In the genomic region with DNA sequence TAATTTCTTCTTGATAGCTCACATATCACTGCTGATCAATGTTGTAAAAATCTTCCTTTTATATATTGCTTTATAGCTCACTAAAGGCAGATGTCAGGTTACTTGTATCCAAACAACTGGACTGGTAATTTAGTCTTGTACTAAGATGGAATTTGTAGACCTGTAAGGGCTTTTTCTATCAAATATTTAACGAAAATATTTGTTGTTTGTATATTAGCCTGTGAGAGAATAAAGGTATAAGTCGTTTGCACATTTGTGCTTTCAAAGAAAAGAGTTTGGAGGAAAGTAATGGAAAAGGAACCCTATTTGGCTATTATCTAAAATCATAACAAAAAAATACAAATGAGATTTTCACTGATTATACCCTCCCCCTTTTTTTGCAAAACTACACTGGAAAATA, we compare ENCODE assay signal across 20 cellular contexts. TPM values are rescaled to one million over a fixed set of nuclear protein-coding genes. Genes with fewer than 3 reads are reported as not detected.
DNase-seq lines count a peak whose midpoint lies in the region; ATAC-seq and TF ChIP-seq lines count a peak whose summit lies in the region.
"Had no signal": no experiment of that assay in that cellular context is flagged by ENCODE, and none has a peak within 500 bp of the region (broad histone marks: within the 10 kb centered on the region; RNA-seq: fewer than 3 reads in every experiment).

No MANE protein-coding gene starts in this region.

- H3F3A ChIP-seq in GM23338 (replicated peaks; ENCODE audit: low read depth) (0 out of 2 replicates have a peak, but pooled peaks cover 12% of the 10 kb centered on the region), neural progenitor cell (ENCODE audit: low read depth) (peaks cover 23% of the 10 kb centered on the region)

- no peak overlapping the region for H3K27ac ChIP-seq in GM23338 (ENCODE audit: low read depth)
- H3K27ac ChIP-seq in angular gyrus (ENCODE audit: low read depth, low read length): peak overlapping the region; percentile 91
- H3K27ac ChIP-seq in cingulate gyrus (ENCODE audit: low read depth, low read length): peak overlapping the region; percentile 88
- no peak overlapping the region for H3K27ac ChIP-seq in neural progenitor cell
- H3K27ac ChIP-seq: BLaER1, GM23248, PC-9, SJSA1 had no signal

- H4K20me1 ChIP-seq in GM23338 (replicated peaks; ENCODE audit: insufficient read depth) (peaks cover 8% of the 10 kb centered on the region), neural progenitor cell (ENCODE audit: low read depth) (peaks cover 18% of the 10 kb centered on the region)
- H4K20me1 ChIP-seq: BLaER1 had no signal

- no peaks in the 10 kb centered on the region for H3K79me2 ChIP-seq in GM23338 (replicated peaks; ENCODE audit: insufficient read depth)
- H3K79me2 ChIP-seq in neural progenitor cell (ENCODE audit: low read depth): no peaks in the 10 kb centered on the region

- H3K4me1 ChIP-seq in GM23338 (ENCODE audit: insufficient read depth): peaks cover 63% of the 10 kb centered on the region
- H3K4me1 ChIP-seq in neural progenitor cell: peaks cover 14% of the 10 kb centered on the region
- H3K4me1 ChIP-seq: BLaER1, SJSA1 had no signal

- H3K4me1 Mint-ChIP-seq in GM23338 (peaks cover 48% of the 10 kb centered on the region), neural progenitor cell (peaks cover 44% of the 10 kb centered on the region)

- H3K36me3 ChIP-seq in GM23338 (ENCODE audit: insufficient read depth) (no peaks in the 10 kb centered on the region), neural progenitor cell (no peaks in the 10 kb centered on the region)
- H3K36me3 ChIP-seq: BLaER1, SJSA1 had no signal

- H3K9me3 Mint-ChIP-seq in GM23338: no peaks in the 10 kb centered on the region
- no peaks in the 10 kb centered on the region for H3K9me3 Mint-ChIP-seq in neural progenitor cell

- no peak for TF ChIP-seq CTCF in GM23338 (conservative IDR thresholded peaks at IDR 0.05; ENCODE audit: low read depth in 2 of 2)
- TF ChIP-seq CTCF in neural progenitor cell (IDR thresholded peaks at IDR 0.05): no peak

- peaks cover 94% of the 10 kb centered on the region for H3K27me3 Mint-ChIP-seq in GM23338 (ENCODE audit: insufficient read depth, low read depth, poor library complexity)
- H3K27me3 Mint-ChIP-seq in neural progenitor cell (ENCODE audit: insufficient read depth, low read depth): peaks cover 81% of the 10 kb centered on the region

- no peak overlapping the region for H3K27ac Mint-ChIP-seq in GM23338
- no peak overlapping the region for H3K27ac Mint-ChIP-seq in neural progenitor cell
- H3K27ac Mint-ChIP-seq: CD4-positive, alpha-beta T cell had no signal

- ATAC-seq in GM23338: no peak
- ATAC-seq: Right ventricle myocardium inferior had no signal

- H2AFZ ChIP-seq in GM23338 (no peak overlapping the region), neural progenitor cell (replicated peaks) (no peak overlapping the region)
- H2AFZ ChIP-seq: GM23248, PC-9 had no signal

- H3K4me2 ChIP-seq in GM23338: peak overlapping the region; percentile 70; the same call in 1 of the 2 replicates
- peak overlapping the region; percentile 24 for H3K4me2 ChIP-seq in neural progenitor cell
- H3K4me2 ChIP-seq: BLaER1, PC-9 had no signal

- H3K36me3 Mint-ChIP-seq in GM23338 (ENCODE audit: low read depth): no peaks in the 10 kb centered on the region
- no peaks in the 10 kb centered on the region for H3K36me3 Mint-ChIP-seq in neural progenitor cell

- H3K9me2 ChIP-seq in GM23338 (ENCODE audit: insufficient read depth): no peaks in the 10 kb centered on the region

- no peaks in the 10 kb centered on the region for H3K9me3 ChIP-seq in neural progenitor cell (ENCODE audit: low read depth)
- H3K9me3 ChIP-seq: SJSA1 had no signal

- no peak overlapping the region for H3K9ac ChIP-seq in neural progenitor cell
- H3K9ac ChIP-seq: BLaER1, GM23248 had no signal

- H3K4me3 Mint-ChIP-seq in GM23338: no peak overlapping the region
- H3K4me3 Mint-ChIP-seq in neural progenitor cell: no peak overlapping the region
- H3K4me3 Mint-ChIP-seq: CD4-positive, alpha-beta T cell had no signal

- H3K4me3 ChIP-seq in GM23338: peak overlapping the region; percentile 45
- no peak overlapping the region for H3K4me3 ChIP-seq in neural progenitor cell
- H3K4me3 ChIP-seq: BLaER1, GM23248, PC-9, SJSA1 had no signal

- DNase-seq in GM23338 (ENCODE audit: low spot score): no peak
- no peak for DNase-seq in neural progenitor cell (ENCODE audit: low spot score)
- no peak for DNase-seq in cortex of kidney (lab: John Stamatoyannopoulos, UW)
- no peak for DNase-seq in SHP77 (lab: John Stamatoyannopoulos, UW)
- DNase-seq in C1 segment of cervical spinal cord (lab: John Stamatoyannopoulos, UW): no peak
- DNase-seq: CD4-positive, alpha-beta T cell; GM23248; HCEC 1CT; KG1; MM.1S; NCI-H187 treated with DMSO at 0.1 percent for 48 hours; NCI-H526 treated with DMSO at 0.1 percent for 48 hours; PC-9 had no signal

- H3K27me3 ChIP-seq in GM23338 (ENCODE audit: insufficient read depth) (peaks cover 100% of the 10 kb centered on the region), neural progenitor cell (peaks cover 100% of the 10 kb centered on the region)

TF ChIP-seq in GM23338, 12 proteins besides CTCF, POLR2A, EP300 and RAD21 (continues in another document):
- TF ChIP-seq, protein P1, sequence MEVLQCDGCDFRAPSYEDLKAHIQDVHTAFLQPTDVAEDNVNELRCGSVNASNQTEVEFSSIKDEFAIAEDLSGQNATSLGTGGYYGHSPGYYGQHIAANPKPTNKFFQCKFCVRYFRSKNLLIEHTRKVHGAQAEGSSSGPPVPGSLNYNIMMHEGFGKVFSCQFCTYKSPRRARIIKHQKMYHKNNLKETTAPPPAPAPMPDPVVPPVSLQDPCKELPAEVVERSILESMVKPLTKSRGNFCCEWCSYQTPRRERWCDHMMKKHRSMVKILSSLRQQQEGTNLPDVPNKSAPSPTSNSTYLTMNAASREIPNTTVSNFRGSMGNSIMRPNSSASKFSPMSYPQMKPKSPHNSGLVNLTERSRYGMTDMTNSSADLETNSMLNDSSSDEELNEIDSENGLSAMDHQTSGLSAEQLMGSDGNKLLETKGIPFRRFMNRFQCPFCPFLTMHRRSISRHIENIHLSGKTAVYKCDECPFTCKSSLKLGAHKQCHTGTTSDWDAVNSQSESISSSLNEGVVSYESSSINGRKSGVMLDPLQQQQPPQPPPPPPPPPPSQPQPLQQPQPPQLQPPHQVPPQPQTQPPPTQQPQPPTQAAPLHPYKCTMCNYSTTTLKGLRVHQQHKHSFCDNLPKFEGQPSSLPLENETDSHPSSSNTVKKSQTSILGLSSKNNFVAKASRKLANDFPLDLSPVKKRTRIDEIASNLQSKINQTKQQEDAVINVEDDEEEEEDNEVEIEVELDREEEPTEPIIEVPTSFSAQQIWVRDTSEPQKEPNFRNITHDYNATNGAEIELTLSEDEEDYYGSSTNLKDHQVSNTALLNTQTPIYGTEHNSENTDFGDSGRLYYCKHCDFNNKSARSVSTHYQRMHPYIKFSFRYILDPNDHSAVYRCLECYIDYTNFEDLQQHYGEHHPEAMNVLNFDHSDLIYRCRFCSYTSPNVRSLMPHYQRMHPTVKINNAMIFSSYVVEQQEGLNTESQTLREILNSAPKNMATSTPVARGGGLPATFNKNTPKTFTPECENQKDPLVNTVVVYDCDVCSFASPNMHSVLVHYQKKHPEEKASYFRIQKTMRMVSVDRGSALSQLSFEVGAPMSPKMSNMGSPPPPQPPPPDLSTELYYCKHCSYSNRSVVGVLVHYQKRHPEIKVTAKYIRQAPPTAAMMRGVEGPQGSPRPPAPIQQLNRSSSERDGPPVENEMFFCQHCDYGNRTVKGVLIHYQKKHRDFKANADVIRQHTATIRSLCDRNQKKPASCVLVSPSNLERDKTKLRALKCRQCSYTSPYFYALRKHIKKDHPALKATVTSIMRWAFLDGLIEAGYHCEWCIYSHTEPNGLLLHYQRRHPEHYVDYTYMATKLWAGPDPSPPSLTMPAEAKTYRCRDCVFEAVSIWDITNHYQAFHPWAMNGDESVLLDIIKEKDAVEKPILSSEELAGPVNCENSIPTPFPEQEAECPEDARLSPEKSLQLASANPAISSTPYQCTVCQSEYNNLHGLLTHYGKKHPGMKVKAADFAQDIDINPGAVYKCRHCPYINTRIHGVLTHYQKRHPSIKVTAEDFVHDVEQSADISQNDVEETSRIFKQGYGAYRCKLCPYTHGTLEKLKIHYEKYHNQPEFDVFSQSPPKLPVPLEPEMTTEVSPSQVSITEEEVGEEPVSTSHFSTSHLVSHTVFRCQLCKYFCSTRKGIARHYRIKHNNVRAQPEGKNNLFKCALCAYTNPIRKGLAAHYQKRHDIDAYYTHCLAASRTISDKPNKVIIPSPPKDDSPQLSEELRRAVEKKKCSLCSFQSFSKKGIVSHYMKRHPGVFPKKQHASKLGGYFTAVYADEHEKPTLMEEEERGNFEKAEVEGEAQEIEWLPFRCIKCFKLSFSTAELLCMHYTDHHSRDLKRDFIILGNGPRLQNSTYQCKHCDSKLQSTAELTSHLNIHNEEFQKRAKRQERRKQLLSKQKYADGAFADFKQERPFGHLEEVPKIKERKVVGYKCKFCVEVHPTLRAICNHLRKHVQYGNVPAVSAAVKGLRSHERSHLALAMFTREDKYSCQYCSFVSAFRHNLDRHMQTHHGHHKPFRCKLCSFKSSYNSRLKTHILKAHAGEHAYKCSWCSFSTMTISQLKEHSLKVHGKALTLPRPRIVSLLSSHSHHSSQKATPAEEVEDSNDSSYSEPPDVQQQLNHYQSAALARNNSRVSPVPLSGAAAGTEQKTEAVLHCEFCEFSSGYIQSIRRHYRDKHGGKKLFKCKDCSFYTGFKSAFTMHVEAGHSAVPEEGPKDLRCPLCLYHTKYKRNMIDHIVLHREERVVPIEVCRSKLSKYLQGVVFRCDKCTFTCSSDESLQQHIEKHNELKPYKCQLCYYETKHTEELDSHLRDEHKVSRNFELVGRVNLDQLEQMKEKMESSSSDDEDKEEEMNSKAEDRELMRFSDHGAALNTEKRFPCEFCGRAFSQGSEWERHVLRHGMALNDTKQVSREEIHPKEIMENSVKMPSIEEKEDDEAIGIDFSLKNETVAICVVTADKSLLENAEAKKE (CRISPR knock-in tag; IDR thresholded peaks at IDR 0.05): no peak
- TF ChIP-seq CREB1 (CRISPR knock-in tag; IDR thresholded peaks at IDR 0.05; ENCODE audit: low read depth) (no peak), NANOG (IDR thresholded peaks at IDR 0.05; ENCODE audit: borderline replicate concordance) (no peak), STAT1 (IDR thresholded peaks at IDR 0.05; ENCODE audit: unreplicated experiment) (no peak), EZH2 (IDR thresholded peaks at IDR 0.05; ENCODE audit: low read depth, unreplicated experiment) (no peak), EZH2phosphoT487 (IDR thresholded peaks at IDR 0.05; ENCODE audit: unreplicated experiment) (no peak), JUNB (IDR thresholded peaks at IDR 0.05; ENCODE audit: unreplicated experiment) (no peak)

RNA-seq across cellular contexts. Expression of a gene that starts 12.1 kb away (rescaled TPM):
- total RNA-seq in GM23338 (2014; rRNA removed; shearing (Covaris generic)): 0.10 and 0.12 TPM in 2 replicates
- 0.05 and 0.07 TPM in 2 replicates for polyA plus RNA-seq in GM23338 (2016; fragmentation: Nextera tagmentation; extraction: Ambion mirVana)
- 0.69 and 1.5 TPM in 2 replicates for total RNA-seq in neural progenitor cell (ENCODE audit: low replicate concordance)
- total RNA-seq: CD4-positive, alpha-beta T cell; GM23248; PC-9; Right ventricle myocardium inferior; RPMI7951; SJSA1 had no signal
- polyA plus RNA-seq: AG04450, GM23248 had no signal

Comparison
In these comparisons a context has a peak if more than half of its experiments do, and no peak if none do; other contexts are left out.
1. H3K27ac ChIP-seq: peak in angular gyrus (single experiment) and cingulate gyrus (single experiment); none in GM23338 (single experiment) and neural progenitor cell (single experiment).